ENCODE assay signal across 24 cellular contexts in the genomic region with DNA sequence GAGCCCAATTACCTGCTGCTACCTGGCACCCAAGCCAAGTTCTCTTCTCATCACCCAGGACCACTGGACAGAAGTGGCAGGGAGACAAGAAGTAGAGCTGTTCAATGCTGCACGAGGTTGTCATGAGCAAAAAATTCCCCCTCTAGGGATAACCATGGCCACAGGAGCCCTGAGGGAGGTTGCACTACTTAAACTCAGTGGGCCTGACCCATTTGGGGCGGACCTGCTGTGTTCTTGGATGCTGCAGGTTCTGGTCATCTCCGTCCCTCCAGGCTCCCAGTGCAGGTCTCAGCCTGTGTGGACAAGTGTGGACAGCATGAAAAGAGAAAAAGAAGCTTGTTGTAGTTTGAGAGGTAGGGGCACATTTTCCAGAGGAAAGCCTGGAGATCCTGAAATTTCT.
"Had no signal": no experiment of that assay in that cellular context is flagged by ENCODE, and none has a peak within 500 bp of the region (broad histone marks: within the 10 kb centered on the region; RNA-seq: fewer than 3 reads in every experiment).

No MANE protein-coding gene starts in this region.

- H3K4me3 ChIP-seq: neural progenitor cell, ovary, psoas muscle, right lobe of liver, sigmoid colon, stomach, thoracic aorta, thyroid gland, tibial nerve, upper lobe of left lung, uterus had no signal

- H3K27me3 ChIP-seq: neural progenitor cell, ovary, right lobe of liver, sigmoid colon, stomach, thyroid gland, tibial nerve, upper lobe of left lung, uterus had no signal

- FAIRE-seq: small intestine had no signal

- DNase-seq: natural killer cell; occipital lobe; posterior cingulate gyrus; psoas muscle; right cardiac atrium; right lobe of liver; sigmoid colon; small intestine; stimulated activated CD4-positive, alpha-beta T cell treated with anti-CD3 and anti-CD28 coated beads, Interleukin-15, amount 100 ng/mL, for 24 hours; stimulated activated CD4-positive, alpha-beta T cell treated with anti-CD3 and anti-CD28 coated beads, Interleukin-2, amount 100 ng/mL, for 24 hours; stimulated activated CD4-positive, alpha-beta T cell treated with anti-CD3 and anti-CD28 coated beads, Interleukin-2, amount 100 ng/mL, for 48 hours; stimulated activated CD4-positive, alpha-beta T cell treated with anti-CD3 and anti-CD28 coated beads, Interleukin-4, amount 100 ng/mL, for 24 hours; stimulated activated naive B cell treated with anti-CD40 and anti-IgM and Interleukin-4, amounts not matched to agents 10 μg/mL and 1 μg/mL and 100 μg/mL, for 72 hours; stimulated activated naive CD4-positive, alpha-beta T cell treated with Interleukin-2 at 50 U/mL for 16 hours; stomach; thyroid gland; trophoblast cell; upper lobe of left lung; uterus had no signal

- H3K9me3 ChIP-seq: ovary, psoas muscle, right lobe of liver, sigmoid colon, stomach, thoracic aorta, thyroid gland, tibial nerve, upper lobe of left lung, uterus had no signal

- ATAC-seq: natural killer cell; psoas muscle; right cardiac atrium; right lobe of liver; stimulated activated effector memory CD8-positive, alpha-beta T cell treated with anti-CD3 and anti-CD28 coated beads, Interleukin-12 subunit alpha, Interleukin-12 subunit beta, amount 100 ng/mL, for 72 hours; stimulated activated naive B cell treated with anti-CD40 and anti-IgM and Interleukin-4, amounts not matched to agents 10 μg/mL and 1 μg/mL and 100 μg/mL, for 72 hours had no signal

- H3K36me3 ChIP-seq: neural progenitor cell, ovary, right lobe of liver, sigmoid colon, thoracic aorta, tibial nerve, upper lobe of left lung, uterus had no signal
